In the genomic region with DNA sequence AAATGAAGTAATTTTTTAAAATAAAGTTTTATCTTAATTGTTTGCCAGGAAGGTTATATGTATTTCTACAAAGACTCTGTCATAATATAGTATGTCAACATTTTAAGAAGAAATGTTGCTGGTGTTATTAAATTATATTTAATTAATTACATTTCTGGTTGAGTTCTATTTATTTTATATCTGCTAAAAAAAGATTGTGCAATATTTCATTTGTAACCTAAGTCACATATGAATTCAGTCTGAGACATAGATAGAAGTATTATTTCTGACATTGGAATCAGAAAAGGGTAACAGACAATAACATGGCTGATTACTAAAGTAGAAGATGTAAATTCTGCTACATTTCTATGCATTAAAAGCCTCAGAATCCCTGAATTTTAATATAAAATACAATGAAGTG, we compare ENCODE assay signal across 24 cellular contexts.
"Had no signal": no experiment of that assay in that cellular context is flagged by ENCODE, and none has a peak within 500 bp of the region (broad histone marks: within the 10 kb centered on the region; RNA-seq: fewer than 3 reads in every experiment).

No MANE protein-coding gene starts in this region.

- H3K27me3 ChIP-seq: colonic mucosa, esophagus muscularis mucosa, foreskin keratinocyte, gastrocnemius medialis, heart right ventricle, left lung had no signal

- H3K9me3 Mint-ChIP-seq: dendritic cell treated with granulocyte-macrophage colony-stimulating factor and Interleukin-4, amounts not matched to agents 40 ng/mL and 50 ng/mL, for 4 days; endodermal cell; mesothelial cell of epicardium had no signal

- H3K9me3 ChIP-seq: colonic mucosa, esophagus muscularis mucosa, gastrocnemius medialis, heart right ventricle, left lung, lower lobe of right lung, mucosa of descending colon had no signal

- DNase-seq: colonic mucosa; cortex of kidney; effector CD8-positive, alpha-beta T cell; effector memory CD8-positive, alpha-beta T cell; endodermal cell; foreskin keratinocyte; gastrocnemius medialis; glutamatergic neuron; head of caudate nucleus; heart right ventricle; hippocampal formation; left cardiac atrium; left lung; left ventricle myocardium superior; lower lobe of right lung; mesenchymal stem cell; mucosa of descending colon; naive B cell had no signal

- H3K4me3 ChIP-seq: colonic mucosa, esophagus muscularis mucosa, gastrocnemius medialis, heart right ventricle, left lung, lower lobe of right lung, mucosa of descending colon had no signal

- FAIRE-seq: endothelial cell of umbilical vein, islet of Langerhans, keratinocyte had no signal

- ATAC-seq: effector memory CD8-positive, alpha-beta T cell; foreskin keratinocyte; gastrocnemius medialis; heart right ventricle; left cardiac atrium; left lung; left ventricle myocardium superior; lower lobe of right lung; mucosa of descending colon had no signal

- H3K36me3 Mint-ChIP-seq: mesothelial cell of epicardium, naive B cell had no signal

- H3K27me3 Mint-ChIP-seq: dendritic cell treated with granulocyte-macrophage colony-stimulating factor and Interleukin-4, amounts not matched to agents 40 ng/mL and 50 ng/mL, for 4 days; effector memory CD8-positive, alpha-beta T cell; naive B cell had no signal

- H3K27ac ChIP-seq: colonic mucosa, esophagus muscularis mucosa, foreskin keratinocyte, gastrocnemius medialis, heart right ventricle, left lung, lower lobe of right lung had no signal

- H3K4me1 ChIP-seq: colonic mucosa, esophagus muscularis mucosa, foreskin keratinocyte, gastrocnemius medialis, heart right ventricle, left lung, lower lobe of right lung had no signal

- H3K4me3 Mint-ChIP-seq: dendritic cell treated with granulocyte-macrophage colony-stimulating factor and Interleukin-4, amounts not matched to agents 40 ng/mL and 50 ng/mL, for 4 days; effector memory CD8-positive, alpha-beta T cell; endodermal cell; mesothelial cell of epicardium; naive B cell had no signal

- H3K27ac Mint-ChIP-seq: dendritic cell treated with granulocyte-macrophage colony-stimulating factor and Interleukin-4, amounts not matched to agents 40 ng/mL and 50 ng/mL, for 4 days; effector memory CD8-positive, alpha-beta T cell; endodermal cell; mesothelial cell of epicardium; naive B cell had no signal

- H3K36me3 ChIP-seq: colonic mucosa, esophagus muscularis mucosa, gastrocnemius medialis, heart right ventricle, left lung, lower lobe of right lung had no signal

- H3K4me1 Mint-ChIP-seq: mesothelial cell of epicardium, naive B cell had no signal
